In genomic region chr15:90465930-90466567, GRCh38 we compare ENCODE assay signal across 12 cellular contexts.
DNase-seq lines count a peak whose midpoint lies in the region; TF ChIP-seq lines count a peak whose summit lies in the region.
"Had no signal": no experiment of that assay in that cellular context is flagged by ENCODE, and none has a peak within 500 bp of the region (broad histone marks: within the 10 kb centered on the region; RNA-seq: fewer than 3 reads in every experiment).

No MANE protein-coding gene starts in this region.

- no peaks in the 10 kb centered on the region for H3K9me2 ChIP-seq in GM23248 (ENCODE audit: insufficient read depth)

- H3K27me3 ChIP-seq in GM23248 (replicated peaks; ENCODE audit: insufficient read depth) (no peaks in the 10 kb centered on the region), ascending aorta (no peaks in the 10 kb centered on the region), skeletal muscle tissue (ENCODE audit: control insufficient read depth in 3 of 3, insufficient read depth in 3 of 3, low read length in 3 of 3) (no peaks in the 10 kb centered on the region)

- intact Hi-C loops in ascending aorta (cut with DNase I), result loop anchor here (1.0 to 5.0 kb wide), 2 partner anchors 65 to 124 kb away; no protein-coding TSS in a partner anchor

- no peak overlapping the region for H3K4me3 ChIP-seq in GM23248
- no peak overlapping the region for H3K4me3 ChIP-seq in ascending aorta
- H3K4me3 ChIP-seq in skeletal muscle tissue (ENCODE audit: low read length in 3 of 3), result no peak overlapping the region

- peaks cover 34% of the 10 kb centered on the region for H3K4me1 ChIP-seq in GM23248 (ENCODE audit: insufficient read depth)
- peaks cover 19 to 36% of the 10 kb centered on the region in 2 donors for H3K4me1 ChIP-seq in ascending aorta
- H3K4me1 ChIP-seq in skeletal muscle tissue (ENCODE audit: control insufficient read depth in 3 of 3, insufficient read depth in 3 of 3, low read length in 3 of 3), result peaks cover 22 to 40% (median 38%) of the 10 kb centered on the region in 3 donors

- H3K36me3 ChIP-seq in GM23248 (ENCODE audit: low read depth) (peaks cover 35% of the 10 kb centered on the region), ascending aorta (peaks cover 28 to 41% of the 10 kb centered on the region in 2 donors), skeletal muscle tissue (ENCODE audit: control insufficient read depth in 3 of 3, insufficient read depth in 3 of 3, low read length in 3 of 3) (peaks cover 8 to 34% (median 25%) of the 10 kb centered on the region in 3 donors)

- H2AFZ ChIP-seq in GM23248, result no peak overlapping the region

- 76 to 84% methylated on average over 3 of the region's 3 CpGs for WGBS in GM23248 (ENCODE audit: low coverage in 1 of 2, low lambda C conversion rate in 2 of 2, missing lambda C conversion rate in 2 of 2), 2 experiments

- no peak overlapping the region for H3K4me2 ChIP-seq in GM23248 (ENCODE audit: unreplicated experiment)

- in situ Hi-C loops in GM23248 (cut with MboI), result no loop called here

- peaks cover 7% of the 10 kb centered on the region for H4K20me1 ChIP-seq in GM23248 (ENCODE audit: insufficient read depth)

- peaks cover 45% of the 10 kb centered on the region for H3F3A ChIP-seq in GM23248 (ENCODE audit: insufficient read depth)

- no peak overlapping the region for H3K9ac ChIP-seq in GM23248
- H3K9ac ChIP-seq in skeletal muscle tissue (ENCODE audit: low read depth in 1 of 3, low read length in 3 of 3), result peak overlapping the region in 1 of 3 donors; percentile 6

- no peak for TF ChIP-seq CTCF in ascending aorta (IDR thresholded peaks at IDR 0.05)

- H3K9me3 ChIP-seq in GM23248 (ENCODE audit: low read depth) (no peaks in the 10 kb centered on the region), ascending aorta (no peaks in the 10 kb centered on the region), skeletal muscle tissue (ENCODE audit: control insufficient read depth in 3 of 3, low read length in 3 of 3) (no peaks in the 10 kb centered on the region)

- peaks cover 75% of the 10 kb centered on the region for H3K79me2 ChIP-seq in GM23248 (ENCODE audit: insufficient read depth)

- DNase-seq in GM23248, result peak; percentile 37
- no peak for DNase-seq in ascending aorta (ENCODE audit: low spot score in 2 of 2)
- peak; percentile 27 for DNase-seq in fibroblast of peridontal ligament (ENCODE audit: extremely low read depth)
- DNase-seq in NCI-H2029 treated with DMSO at 0.1 percent for 48 hours (lab: John Stamatoyannopoulos, UW), result no peak
- DNase-seq in NCI-H748 treated with DMSO at 0.1 percent for 48 hours (lab: John Stamatoyannopoulos, UW), result no peak
- DNase-seq in AG08396 (ENCODE audit: low spot score), result no peak
- DNase-seq: activated CD8-positive, alpha-beta T cell treated with anti-CD3 and anti-CD28 coated beads for 36 hours; activated gamma-delta T cell treated with Interleukin-2 at 50 U/mL for 16 hours; GDM1; NCI-H1930; T-helper 9 cell had no signal

- peak overlapping the region; percentile 61 for H3K27ac ChIP-seq in GM23248
- peak overlapping the region; percentile 72 to 79 for H3K27ac ChIP-seq in ascending aorta
- H3K27ac ChIP-seq in skeletal muscle tissue (ENCODE audit: low read depth, low read length), result peak overlapping the region; percentile 97

Comparison
In these comparisons a context has a peak if more than half of its experiments do, and no peak if none do; other contexts are left out.
1. DNase-seq: peak in GM23248 (single experiment) and fibroblast of peridontal ligament (single experiment); none in ascending aorta (0 of 2), NCI-H2029 treated with DMSO at 0.1 percent for 48 hours (single experiment), NCI-H748 treated with DMSO at 0.1 percent for 48 hours (single experiment) and AG08396 (single experiment).
2. Peak in every context shown above with its lines, with median percentiles within 50 percentile points of each other: H3K27ac ChIP-seq.